Comparison of ENCODE assay signal across 26 cellular contexts in genomic region chr5:86320266-86320665, GRCh38.
DNase-seq lines count a peak whose midpoint lies in the region; ATAC-seq, FAIRE-seq and TF ChIP-seq lines count a peak whose summit lies in the region.
"Had no signal": no experiment of that assay in that cellular context is flagged by ENCODE, and none has a peak within 500 bp of the region (broad histone marks: within the 10 kb centered on the region; RNA-seq: fewer than 3 reads in every experiment).

No MANE protein-coding gene starts in this region.

- H3K27ac Mint-ChIP-seq in Caco-2 (ENCODE audit: unreplicated experiment) = peak overlapping the region; percentile 8
- peak overlapping the region; percentile 96 for H3K27ac Mint-ChIP-seq in astrocyte (ENCODE audit: unreplicated experiment)
- H3K27ac Mint-ChIP-seq in osteocyte (ENCODE audit: unreplicated experiment) = peak overlapping the region; percentile 24
- H3K27ac Mint-ChIP-seq: CD8-positive, alpha-beta memory T cell had no signal

- H3K36me3 Mint-ChIP-seq in Caco-2 (ENCODE audit: insufficient read depth, unreplicated experiment) (no peaks in the 10 kb centered on the region), astrocyte (ENCODE audit: low read depth, unreplicated experiment) (no peaks in the 10 kb centered on the region), osteocyte (ENCODE audit: unreplicated experiment) (no peaks in the 10 kb centered on the region)
- H3K36me3 Mint-ChIP-seq: CD8-positive, alpha-beta memory T cell had no signal

- intact Hi-C loops in Caco-2 (cut with micrococcal nuclease; ENCODE audit: unreplicated experiment) = no loop called here
- intact Hi-C loops in thyroid gland (cut with DNase I) = no loop called here

- H3K4me1 ChIP-seq in Caco-2 (no peaks in the 10 kb centered on the region), astrocyte (ENCODE audit: insufficient read depth, low read length) (no peaks in the 10 kb centered on the region), thyroid gland (no peaks in the 10 kb centered on the region)

- H3K4me1 Mint-ChIP-seq in Caco-2 (ENCODE audit: low read depth, unreplicated experiment) (no peaks in the 10 kb centered on the region), astrocyte (ENCODE audit: low read depth, unreplicated experiment) (peaks cover 12% of the 10 kb centered on the region), osteocyte (ENCODE audit: unreplicated experiment) (peaks cover 6% of the 10 kb centered on the region)
- H3K4me1 Mint-ChIP-seq: CD8-positive, alpha-beta memory T cell had no signal

- H3K36me3 ChIP-seq in Caco-2 (ENCODE audit: control insufficient read depth, insufficient read depth, low read length) (no peaks in the 10 kb centered on the region), astrocyte (ENCODE audit: insufficient read depth, low read length) (no peaks in the 10 kb centered on the region), thyroid gland (no peaks in the 10 kb centered on the region)

- DNase-seq in Caco-2 (no peak), astrocyte (ENCODE audit: low read depth) (peak; percentile 6), epithelial cell of proximal tubule (ENCODE audit: low read depth) (peak; percentile 42), osteocyte (ENCODE audit: extremely low spot score, unreplicated experiment) (no peak), occipital lobe (lab: John Stamatoyannopoulos, UW) (no peak), thyroid gland (no peak), EL (no peak)
- DNase-seq: 8988T; CD8-positive, alpha-beta memory T cell; DMS53; GM23248; HCEC 1CT; KG1; NCI-H1092 treated with DMSO at 0.1 percent for 48 hours; NCI-H1436 treated with DMSO at 0.1 percent for 48 hours; NCI-H2029; NCI-H2227 treated with DMSO at 0.1 percent for 48 hours; NCI-H510A treated with DMSO at 0.1 percent for 48 hours; NCI-H748 treated with DMSO at 0.1 percent for 48 hours; NK-92 treated with Interleukin-12 subunit alpha and Interleukin-12 subunit beta, amount 100 ng/mL, for 24 hours had no signal

- POLR2A ChIA-PET in Caco-2 (lab: Charles Lee) = no interaction called here

- H3K27me3 ChIP-seq in Caco-2 (replicated peaks; ENCODE audit: control insufficient read depth, insufficient read depth, low read length) (no peaks in the 10 kb centered on the region), astrocyte (ENCODE audit: insufficient read depth, low read length) (no peaks in the 10 kb centered on the region), thyroid gland (no peaks in the 10 kb centered on the region)

- no peak for TF ChIP-seq CTCF in Caco-2 (IDR thresholded peaks at IDR 0.05; ENCODE audit: insufficient read depth in 1 of 2, low read depth in 1 of 2, low read length in 1 of 2, severe bottlenecking in 1 of 2, unreplicated experiment in 1 of 2)
- no peak for TF ChIP-seq CTCF in astrocyte (IDR thresholded peaks at IDR 0.05; ENCODE audit: insufficient read depth, low read depth, low read length)
- no peak for TF ChIP-seq CTCF in epithelial cell of proximal tubule (conservative IDR thresholded peaks at IDR 0.05; ENCODE audit: low read depth, low read length)
- TF ChIP-seq CTCF in osteocyte (IDR thresholded peaks at IDR 0.05) = no peak
- TF ChIP-seq CTCF in thyroid gland (IDR thresholded peaks at IDR 0.05) = no peak

- H3K9me3 Mint-ChIP-seq in Caco-2 (ENCODE audit: unreplicated experiment) = no peaks in the 10 kb centered on the region
- H3K9me3 Mint-ChIP-seq in astrocyte (ENCODE audit: unreplicated experiment) = no peaks in the 10 kb centered on the region
- no peaks in the 10 kb centered on the region for H3K9me3 Mint-ChIP-seq in osteocyte (ENCODE audit: unreplicated experiment)

- H3K9me3 ChIP-seq in Caco-2 = no peaks in the 10 kb centered on the region
- no peaks in the 10 kb centered on the region for H3K9me3 ChIP-seq in astrocyte (ENCODE audit: insufficient read depth, low read depth, low read length)
- no peaks in the 10 kb centered on the region for H3K9me3 ChIP-seq in thyroid gland

- H3K27me3 Mint-ChIP-seq in Caco-2 (ENCODE audit: insufficient read depth, unreplicated experiment) = no peaks in the 10 kb centered on the region
- no peaks in the 10 kb centered on the region for H3K27me3 Mint-ChIP-seq in astrocyte (ENCODE audit: low read depth, unreplicated experiment)
- H3K27me3 Mint-ChIP-seq in osteocyte (ENCODE audit: unreplicated experiment) = peaks cover 25% of the 10 kb centered on the region
- H3K27me3 Mint-ChIP-seq: CD8-positive, alpha-beta memory T cell had no signal

- BruUV-seq in Caco-2 (replicated peaks; lab: Mats Ljungman, UMichigan) = no TSS peak

- TF ChIP-seq POLR2A in thyroid gland (IDR thresholded peaks at IDR 0.05) = no peak

- H3K4me3 ChIP-seq in Caco-2 (ENCODE audit: low read depth, low read length) = no peak overlapping the region
- no peak overlapping the region for H3K4me3 ChIP-seq in astrocyte (ENCODE audit: insufficient read depth, low read depth, low read length)
- H3K4me3 ChIP-seq in epithelial cell of proximal tubule (ENCODE audit: low read depth, low read length) = no peak overlapping the region
- H3K4me3 ChIP-seq in thyroid gland (replicated peaks in 1 of 3) = no peak overlapping the region
- H3K4me3 ChIP-seq: GM23248 had no signal

- H3K4me3 Mint-ChIP-seq in Caco-2 (ENCODE audit: unreplicated experiment) = no peak overlapping the region
- H3K4me3 Mint-ChIP-seq in astrocyte (ENCODE audit: unreplicated experiment) = peak overlapping the region; percentile 60
- H3K4me3 Mint-ChIP-seq in osteocyte (ENCODE audit: unreplicated experiment) = no peak overlapping the region
- H3K4me3 Mint-ChIP-seq: CD8-positive, alpha-beta memory T cell had no signal

- CTCF ChIA-PET in Caco-2 (lab: Charles Lee) = no interaction called here

- H3K79me2 ChIP-seq in astrocyte (ENCODE audit: insufficient read depth, low read length) = no peaks in the 10 kb centered on the region

- no peaks in the 10 kb centered on the region for H4K20me1 ChIP-seq in astrocyte (ENCODE audit: insufficient read depth, low read length)

- FAIRE-seq in astrocyte (lab: Jason Lieb, UNC) = no peak
- FAIRE-seq: D721Med, HTR-8/SVneo had no signal

- H3K9ac ChIP-seq in astrocyte (ENCODE audit: low read length) = no peak overlapping the region
- H3K9ac ChIP-seq: GM23248 had no signal

- ATAC-seq in esophagus mucosa = no peak
- ATAC-seq: Panc1, SK-N-SH treated with all-trans-retinoic acid at 6 μM for 48 hours had no signal

- no peak overlapping the region for H2AFZ ChIP-seq in astrocyte (ENCODE audit: low read depth, low read length)
- H2AFZ ChIP-seq: GM23248 had no signal

- H3K4me2 ChIP-seq in astrocyte (ENCODE audit: low read length) = no peak overlapping the region

- H3K27ac ChIP-seq in astrocyte (ENCODE audit: low read depth, low read length) (no peak overlapping the region), thyroid gland (no peak overlapping the region)
- H3K27ac ChIP-seq: C4-2B, GM23248 had no signal

Comparison
In these comparisons a context has a peak if more than half of its experiments do, and no peak if none do; other contexts are left out.
1. DNase-seq: peak in astrocyte (single experiment) and epithelial cell of proximal tubule (single experiment); none in Caco-2 (0 of 2), osteocyte (single experiment), occipital lobe (single experiment), thyroid gland (0 of 2) and EL (single experiment).
2. H3K27ac Mint-ChIP-seq: peak in every context shown above with its lines; median percentile 96 in astrocyte; 24 in osteocyte; 8 in Caco-2.